Comparison of ENCODE assay signal across 8 cellular contexts in genomic region chr17:68613739-68614298, GRCh38. TPM values are rescaled to one million over a fixed set of nuclear protein-coding genes. Genes with fewer than 3 reads are reported as not detected.
A peak's percentile ranks its signal among the peaks of the same experiment; 100 is the strongest.
DNase-seq lines count a peak whose midpoint lies in the region; ATAC-seq and TF ChIP-seq lines count a peak whose summit lies in the region.

No MANE protein-coding gene starts in this region.

- H3K27ac Mint-ChIP-seq in stimulated activated naive B cell treated with anti-CD40 and anti-IgM and Interleukin-4, amounts not matched to agents 10 μg/mL and 1 μg/mL and 100 μg/mL, for 72 hours, result peak overlapping the region; percentile 25

- DNase-seq in AG10803 (ENCODE audit: low read depth) (peak; percentile 55), GM13976 (ENCODE audit: low spot score) (peak; percentile 23), NCI-H2081 (lab: John Stamatoyannopoulos, UW) (peak; percentile 78 to 80), UCSD-AML1 (lab: John Stamatoyannopoulos, UW; ENCODE audit: unreplicated experiment) (peak; percentile 41), heart left ventricle (peak in 2 of 5 donors; percentile 40 to 46), NCI-H226 (no peak)
- DNase-seq in stimulated activated naive B cell treated with anti-CD40 and anti-IgM and Interleukin-4, amounts not matched to agents 10 μg/mL and 1 μg/mL and 100 μg/mL, for 72 hours, result no peak
- no peak for DNase-seq in activated T-cell treated with anti-CD3 and anti-CD28 coated beads, Interleukin-2, amount 50 U/mL, for 4 hours

- TF ChIP-seq POLR2A in heart left ventricle (IDR thresholded peaks at IDR 0.05), result no peak

- H3K9me3 Mint-ChIP-seq in stimulated activated naive B cell treated with anti-CD40 and anti-IgM and Interleukin-4, amounts not matched to agents 10 μg/mL and 1 μg/mL and 100 μg/mL, for 72 hours, result peaks cover 8 to 11% of the 10 kb centered on the region in 2 donors
- peaks cover 15% of the 10 kb centered on the region for H3K9me3 Mint-ChIP-seq in activated T-cell treated with anti-CD3 and anti-CD28 coated beads, Interleukin-2, amount 50 U/mL, for 4 hours

- H3K27ac ChIP-seq in heart left ventricle, result no peak overlapping the region

- no peak overlapping the region for H3K4me3 Mint-ChIP-seq in stimulated activated naive B cell treated with anti-CD40 and anti-IgM and Interleukin-4, amounts not matched to agents 10 μg/mL and 1 μg/mL and 100 μg/mL, for 72 hours
- H3K4me3 Mint-ChIP-seq in activated T-cell treated with anti-CD3 and anti-CD28 coated beads, Interleukin-2, amount 50 U/mL, for 4 hours, result no peak overlapping the region

- H3K27me3 ChIP-seq in heart left ventricle, result no peaks in the 10 kb centered on the region

- H3K4me3 ChIP-seq in AG10803 (ENCODE audit: low read length) (no peak overlapping the region), heart left ventricle (no peak overlapping the region)

- peaks cover 0 to 25% (median 12%) of the 10 kb centered on the region in 12 donors for H3K9me3 ChIP-seq in heart left ventricle

- WGBS in heart left ventricle, 4 donors, result 35 to 57% (median 49%) methylated on average over 5 of the region's 5 CpGs

- peaks cover 21 to 23% of the 10 kb centered on the region in 2 donors for H3K27me3 Mint-ChIP-seq in stimulated activated naive B cell treated with anti-CD40 and anti-IgM and Interleukin-4, amounts not matched to agents 10 μg/mL and 1 μg/mL and 100 μg/mL, for 72 hours
- peaks cover 20% of the 10 kb centered on the region for H3K27me3 Mint-ChIP-seq in activated T-cell treated with anti-CD3 and anti-CD28 coated beads, Interleukin-2, amount 50 U/mL, for 4 hours (ENCODE audit: low read depth)

- no peaks in the 10 kb centered on the region for H3K36me3 ChIP-seq in heart left ventricle

- peaks cover 2 to 9% of the 10 kb centered on the region in 2 donors for H3K4me1 Mint-ChIP-seq in stimulated activated naive B cell treated with anti-CD40 and anti-IgM and Interleukin-4, amounts not matched to agents 10 μg/mL and 1 μg/mL and 100 μg/mL, for 72 hours
- no peaks in the 10 kb centered on the region for H3K4me1 Mint-ChIP-seq in activated T-cell treated with anti-CD3 and anti-CD28 coated beads, Interleukin-2, amount 50 U/mL, for 4 hours (ENCODE audit: low read depth)

- peak; percentile 80 for TF ChIP-seq CTCF in AG10803 (conservative IDR thresholded peaks at IDR 0.05; ENCODE audit: low read length)
- peak; percentile 56 for TF ChIP-seq CTCF in GM13976 (IDR thresholded peaks at IDR 0.05; ENCODE audit: borderline replicate concordance, control extremely low read depth, extremely low read depth, insufficient read depth, missing control alignments)
- TF ChIP-seq CTCF in heart left ventricle (IDR thresholded peaks at IDR 0.05), result peak; percentile 46 to 75 (median 66)

- ATAC-seq in heart left ventricle, result peak; percentile 42 to 80 (median 71)
- ATAC-seq in stimulated activated naive B cell treated with anti-CD40 and anti-IgM and Interleukin-4, amounts not matched to agents 10 μg/mL and 1 μg/mL and 100 μg/mL, for 72 hours (replicated peaks), result peak; percentile 65 to 68
- ATAC-seq in activated T-cell treated with anti-CD3 and anti-CD28 coated beads, Interleukin-2, amount 50 U/mL, for 4 hours, result no peak

- no peaks in the 10 kb centered on the region for H3K36me3 Mint-ChIP-seq in stimulated activated naive B cell treated with anti-CD40 and anti-IgM and Interleukin-4, amounts not matched to agents 10 μg/mL and 1 μg/mL and 100 μg/mL, for 72 hours
- H3K36me3 Mint-ChIP-seq in activated T-cell treated with anti-CD3 and anti-CD28 coated beads, Interleukin-2, amount 50 U/mL, for 4 hours (ENCODE audit: insufficient read depth), result no peaks in the 10 kb centered on the region

- in situ Hi-C loops in GM13976 (cut with MboI; ENCODE audit: low sequenced_read_pairs, unreplicated experiment), result no loop called here

- peaks cover 0 to 5% (median 0%) of the 10 kb centered on the region in 12 donors for H3K4me1 ChIP-seq in heart left ventricle

- intact Hi-C loops in heart left ventricle (cut with DNase I), result loop anchor here in 6 of 10 donors (5.0 to 10.0 kb wide), 6 partner anchors 69 to 439 kb away; no protein-coding TSS in a partner anchor

RNA-seq across cellular contexts. Expression of gene FAM20A, which starts 12.7 kb away (rescaled TPM):
- total RNA-seq in heart left ventricle, result 10 to 100 TPM in 3 of 9 donors, 1 to 10 TPM in 6; 5.1 to 37.9 (median 8.8) TPM
- 10 to 100 TPM in 1 of 2 donors, 1 to 10 TPM in 1; 2.6 to 10.9 TPM for polyA plus RNA-seq in heart left ventricle
- under 1 TPM in 1 of 3 donors, not detected in 2; 0.11 TPM for total RNA-seq in activated T-cell treated with anti-CD3 and anti-CD28 coated beads, Interleukin-2, amount 50 U/mL, for 4 hours

Comparison
In these comparisons a context has a peak if more than half of its experiments do, and no peak if none do; other contexts are left out.
1. DNase-seq: peak in AG10803 (single experiment), GM13976 (single experiment), NCI-H2081 (2 of 2) and UCSD-AML1 (single experiment); none in stimulated activated naive B cell treated with anti-CD40 and anti-IgM and Interleukin-4, amounts not matched to agents 10 μg/mL and 1 μg/mL and 100 μg/mL, for 72 hours (single experiment), NCI-H226 (single experiment) and activated T-cell treated with anti-CD3 and anti-CD28 coated beads, Interleukin-2, amount 50 U/mL, for 4 hours (single experiment).
2. ATAC-seq: peak in heart left ventricle (4 of 4) and stimulated activated naive B cell treated with anti-CD40 and anti-IgM and Interleukin-4, amounts not matched to agents 10 μg/mL and 1 μg/mL and 100 μg/mL, for 72 hours (2 of 2); none in activated T-cell treated with anti-CD3 and anti-CD28 coated beads, Interleukin-2, amount 50 U/mL, for 4 hours (0 of 2).
3. RNA of gene FAM20A, which starts 12.7 kb away (total RNA-seq): 5.1 to 37.9 TPM in heart left ventricle; 0.11 TPM in activated T-cell treated with anti-CD3 and anti-CD28 coated beads, Interleukin-2, amount 50 U/mL, for 4 hours; every median in the first group is over 4 times any median in the second.
4. Peak in every context shown above with its lines, with median percentiles within 50 percentile points of each other: CTCF ChIP-seq.